ENCODE assay signal across 1 cellular context in genomic region chr3:39515681-39516441, GRCh38.
TF ChIP-seq lines count a peak whose summit lies in the region.

No MANE protein-coding gene starts in this region.

TF ChIP-seq in H1, 55 proteins besides CTCF, POLR2A, EP300 and RAD21:
- no peak for TF ChIP-seq CHD7 (IDR thresholded peaks at IDR 0.05; ENCODE audit: insufficient replicate concordance, low read length)
- TF ChIP-seq TEAD4 (IDR thresholded peaks at IDR 0.05; ENCODE audit: low read depth, low read length) = peak; percentile 18; the same call in 1 of the 2 replicates
